Comparison of ENCODE assay signal across 20 cellular contexts in genomic region chr7:82549616-82550285, GRCh38.
A peak's percentile ranks its signal among the peaks of the same experiment; 100 is the strongest.
DNase-seq lines count a peak whose midpoint lies in the region; ATAC-seq and TF ChIP-seq lines count a peak whose summit lies in the region.
"Had no signal": no experiment of that assay in that cellular context is flagged by ENCODE, and none has a peak within 500 bp of the region (broad histone marks: within the 10 kb centered on the region; RNA-seq: fewer than 3 reads in every experiment).

No MANE protein-coding gene starts in this region.

- H3K27me3 Mint-ChIP-seq in activated naive CD4-positive, alpha-beta T cell treated with anti-CD3 and anti-CD28 coated beads for 36 hours (ENCODE audit: low read depth): no peaks in the 10 kb centered on the region
- no peaks in the 10 kb centered on the region for H3K27me3 Mint-ChIP-seq in immature natural killer cell (ENCODE audit: low read depth in 3 of 3)

- peak overlapping the region; percentile 56 for H2AFZ ChIP-seq in osteoblast (ENCODE audit: low read length)

- H3K4me2 ChIP-seq in osteoblast (ENCODE audit: insufficient read depth, low read length): no peak overlapping the region

- no peak overlapping the region for H3K4me3 Mint-ChIP-seq in activated naive CD4-positive, alpha-beta T cell treated with anti-CD3 and anti-CD28 coated beads for 36 hours
- H3K4me3 Mint-ChIP-seq in immature natural killer cell: no peak overlapping the region
- H3K4me3 Mint-ChIP-seq: CD14-positive monocyte had no signal

- H4K20me1 ChIP-seq in osteoblast (ENCODE audit: insufficient read depth, low read length): no peaks in the 10 kb centered on the region

- no peaks in the 10 kb centered on the region for H3K4me1 ChIP-seq in osteoblast (ENCODE audit: insufficient read depth, low read length)
- H3K4me1 ChIP-seq: Peyer's patch, SJSA1 had no signal

- peaks cover 2% of the 10 kb centered on the region for H3K9me3 Mint-ChIP-seq in activated naive CD4-positive, alpha-beta T cell treated with anti-CD3 and anti-CD28 coated beads for 36 hours
- H3K9me3 Mint-ChIP-seq in immature natural killer cell: peaks cover 0 to 13% (median 2%) of the 10 kb centered on the region in 6 donors

- no peaks in the 10 kb centered on the region for H3K79me2 ChIP-seq in osteoblast (ENCODE audit: insufficient read depth, low read length)

- no peak for TF ChIP-seq CTCF in osteoblast (IDR thresholded peaks at IDR 0.05; ENCODE audit: extremely low read depth, low read depth, low read length)

- no peaks in the 10 kb centered on the region for H3K9me3 ChIP-seq in osteoblast (ENCODE audit: low read depth, low read length)
- H3K9me3 ChIP-seq: Peyer's patch, SJSA1 had no signal

- H3K27me3 ChIP-seq in osteoblast (ENCODE audit: insufficient read depth, low read length): no peaks in the 10 kb centered on the region
- H3K27me3 ChIP-seq: Peyer's patch, SJSA1 had no signal

- intact Hi-C loops in activated naive CD4-positive, alpha-beta T cell treated with anti-CD3 and anti-CD28 coated beads for 36 hours (cut with micrococcal nuclease): no loop called here

- no peaks in the 10 kb centered on the region for H3K36me3 Mint-ChIP-seq in activated naive CD4-positive, alpha-beta T cell treated with anti-CD3 and anti-CD28 coated beads for 36 hours (ENCODE audit: low read depth)
- H3K36me3 Mint-ChIP-seq in immature natural killer cell: no peaks in the 10 kb centered on the region
- H3K36me3 Mint-ChIP-seq: CD14-positive monocyte had no signal

- ATAC-seq in GM21737 (IDR thresholded peaks at IDR 0.05; ENCODE audit: unreplicated experiment): no peak
- ATAC-seq: HCT116, K562 had no signal

- DNase-seq in DMS 273 (lab: John Stamatoyannopoulos, UW; ENCODE audit: unreplicated experiment) (peak; percentile 39), DMS 273 treated with DMSO at 0.1 percent for 48 hours (lab: John Stamatoyannopoulos, UW) (no peak), NCI-H2227 treated with DMSO at 0.1 percent for 48 hours (lab: John Stamatoyannopoulos, UW) (peak; percentile 73), SK-MEL-5 (ENCODE audit: low read depth, low spot score) (peak; percentile 34), osteoblast (ENCODE audit: insufficient read length, low spot score, missing footprints) (no peak), immature natural killer cell (no peak)
- DNase-seq in activated naive CD4-positive, alpha-beta T cell treated with anti-CD3 and anti-CD28 coated beads for 36 hours: no peak
- DNase-seq: GOT3, NCI-H2029, NCI-H2171 treated with DMSO at 0.1 percent for 48 hours, NCI-H510A, NCI-H774, Peyer's patch, SW 1271 had no signal

- in situ Hi-C loops in SK-MEL-5 (cut with HindIII; ENCODE audit: low pct_unique_long_range_greater_than_20kb, low sequenced_read_pairs): no loop called here

- no peak overlapping the region for H3K27ac ChIP-seq in osteoblast (ENCODE audit: low read depth, low read length)
- H3K27ac ChIP-seq: 22Rv1, Peyer's patch, SJSA1 had no signal

- CTCF ChIA-PET in activated naive CD4-positive, alpha-beta T cell treated with anti-CD3 and anti-CD28 coated beads for 36 hours (lab: Charles Lee): no interaction called here

- H3K4me3 ChIP-seq in osteoblast (ENCODE audit: insufficient read depth, low read length): no peak overlapping the region
- H3K4me3 ChIP-seq: K562, Peyer's patch, SJSA1 had no signal

- no peaks in the 10 kb centered on the region for H3K4me1 Mint-ChIP-seq in activated naive CD4-positive, alpha-beta T cell treated with anti-CD3 and anti-CD28 coated beads for 36 hours (ENCODE audit: low read depth)
- H3K4me1 Mint-ChIP-seq in immature natural killer cell: no peaks in the 10 kb centered on the region

- no peaks in the 10 kb centered on the region for H3K36me3 ChIP-seq in osteoblast (ENCODE audit: insufficient read depth, low read length)
- H3K36me3 ChIP-seq: Peyer's patch, SJSA1 had no signal

- H3K27ac Mint-ChIP-seq in activated naive CD4-positive, alpha-beta T cell treated with anti-CD3 and anti-CD28 coated beads for 36 hours: no peak overlapping the region
- no peak overlapping the region for H3K27ac Mint-ChIP-seq in immature natural killer cell

Comparison
In these comparisons a context has a peak if more than half of its experiments do, and no peak if none do; other contexts are left out.
1. DNase-seq: peak in DMS 273 (single experiment), NCI-H2227 treated with DMSO at 0.1 percent for 48 hours (single experiment) and SK-MEL-5 (single experiment); none in DMS 273 treated with DMSO at 0.1 percent for 48 hours (single experiment), osteoblast (single experiment), activated naive CD4-positive, alpha-beta T cell treated with anti-CD3 and anti-CD28 coated beads for 36 hours (single experiment) and immature natural killer cell (0 of 3).